23 cellular contexts compared by ENCODE assay signal in the genomic region with DNA sequence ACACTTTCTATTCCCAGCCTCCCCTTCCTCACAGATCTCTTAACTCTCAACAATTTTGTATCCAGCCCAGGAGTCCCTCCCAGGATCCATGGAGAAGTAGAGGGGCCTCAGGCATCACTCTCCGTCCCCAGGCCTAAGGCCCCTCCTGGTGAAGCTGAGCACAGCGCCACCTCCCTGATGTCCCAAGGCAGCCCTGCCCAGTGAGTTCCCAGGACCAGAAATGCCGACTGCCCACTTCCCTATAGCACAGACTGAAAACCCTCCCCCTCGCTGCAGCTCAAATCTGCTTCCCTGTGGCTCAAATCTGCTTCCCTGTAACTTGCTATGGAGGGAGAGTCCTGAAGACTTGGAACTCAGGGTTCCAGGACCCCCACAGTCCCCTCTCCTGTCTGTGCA. TPM values are rescaled to one million over a fixed set of nuclear protein-coding genes. Genes with fewer than 3 reads are reported as not detected.
DNase-seq lines count a peak whose midpoint lies in the region; ATAC-seq and TF ChIP-seq lines count a peak whose summit lies in the region.
"Had no signal": no experiment of that assay in that cellular context is flagged by ENCODE, and none has a peak within 500 bp of the region (broad histone marks: within the 10 kb centered on the region; RNA-seq: fewer than 3 reads in every experiment).

No MANE protein-coding gene starts in this region.

- no peak overlapping the region for H3K4me3 ChIP-seq in HEK293 (ENCODE audit: low read depth, low read length)
- no peak overlapping the region for H3K4me3 ChIP-seq in OCI-LY3 (ENCODE audit: low read length)
- H3K4me3 ChIP-seq: body of pancreas, dorsolateral prefrontal cortex, esophagus muscularis mucosa, skin epidermis had no signal

- DNase-seq in Ammon's horn (ENCODE audit: low spot score) (peak; percentile 52), dermis blood vessel endothelial cell (peak; percentile 11), left cardiac atrium (no peak)
- DNase-seq: activated CD4-positive, alpha-beta memory T cell treated with anti-CD3 and anti-CD28 coated beads, Interleukin-2, amount 10 ng/mL, durations not matched to agents 7 days and 5 days; activated naive CD8-positive, alpha-beta T cell treated with anti-CD3 and anti-CD28 coated beads for 36 hours; activated T-cell treated with anti-CD3 and anti-CD28 coated beads, Interleukin-2, amount 50 U/mL, for 4 hours; body of pancreas; GOT3; immature natural killer cell; natural killer cell; NCI-H1436; NK-92 treated with Interleukin-12 subunit alpha and Interleukin-12 subunit beta, amount 100 ng/mL, for 24 hours; SHP77 treated with DMSO at 0.1 percent for 48 hours; stimulated activated CD4-positive, alpha-beta T cell treated with anti-CD3 and anti-CD28 coated beads, Interleukin-4, amount 100 ng/mL, for 4 hours; stimulated activated CD8-positive, alpha-beta memory T cell treated with anti-CD3 and anti-CD28 coated beads, Interleukin-4, amount 100 ng/mL, for 48 hours had no signal

- H3K36me3 ChIP-seq in HEK293 (ENCODE audit: control insufficient read depth in 2 of 2, insufficient read depth in 1 of 2, low read length in 2 of 2) = no peaks in the 10 kb centered on the region
- no peaks in the 10 kb centered on the region for H3K36me3 ChIP-seq in OCI-LY3 (replicated peaks; ENCODE audit: low read depth, low read length)
- H3K36me3 ChIP-seq: esophagus muscularis mucosa had no signal

- H3K27me3 ChIP-seq in OCI-LY3 (ENCODE audit: low read depth, low read length) = no peaks in the 10 kb centered on the region
- H3K27me3 ChIP-seq: body of pancreas, dorsolateral prefrontal cortex had no signal

- H3K4me1 ChIP-seq in HEK293 (ENCODE audit: control insufficient read depth, insufficient read depth, low read length) = no peaks in the 10 kb centered on the region
- peaks cover 4% of the 10 kb centered on the region for H3K4me1 ChIP-seq in OCI-LY3 (ENCODE audit: low read length)

- no peak overlapping the region for H3K9ac ChIP-seq in OCI-LY3 (ENCODE audit: low read length)

- POLR2A ChIA-PET in HEK293 (lab: Yijun Ruan, JAX) = no interaction called here

- H4K20me1 ChIP-seq in OCI-LY3 (ENCODE audit: insufficient read depth, low read length) = no peaks in the 10 kb centered on the region

- CTCF ChIA-PET in HEK293 (lab: Yijun Ruan, JAX) = no interaction called here

- no peak overlapping the region for H3K4me2 ChIP-seq in OCI-LY3 (ENCODE audit: low read length)

- no peak overlapping the region for H3K27ac ChIP-seq in HEK293 (ENCODE audit: extremely low read depth, low read depth, low read length)
- no peak overlapping the region for H3K27ac ChIP-seq in OCI-LY3 (ENCODE audit: low read length)
- H3K27ac ChIP-seq: body of pancreas, esophagus muscularis mucosa, skin epidermis had no signal

- intact Hi-C loops in left cardiac atrium (cut with DNase I) = loop anchor here in 1 of 2 donors (10.0 kb wide), 1 partner anchor 328 kb away; no protein-coding TSS in a partner anchor

- ATAC-seq in HG02610 (IDR thresholded peaks at IDR 0.05; ENCODE audit: unreplicated experiment) = no peak
- no peak for ATAC-seq in left cardiac atrium
- no peak for ATAC-seq in HG02678 (IDR thresholded peaks at IDR 0.05; ENCODE audit: unreplicated experiment)
- no peak for ATAC-seq in GM18909 (IDR thresholded peaks at IDR 0.05; ENCODE audit: poor library complexity, unreplicated experiment)
- ATAC-seq: activated T-cell treated with anti-CD3 and anti-CD28 coated beads, Interleukin-2, amount 50 U/mL, for 4 hours; body of pancreas; natural killer cell had no signal

- H3K9me3 ChIP-seq in HEK293 (ENCODE audit: control insufficient read depth, insufficient read depth, low read depth, low read length) (no peaks in the 10 kb centered on the region), OCI-LY3 (ENCODE audit: insufficient read depth, low read length) (no peaks in the 10 kb centered on the region)
- H3K9me3 ChIP-seq: body of pancreas, esophagus muscularis mucosa had no signal

- no peaks in the 10 kb centered on the region for H3K79me2 ChIP-seq in OCI-LY3 (ENCODE audit: low read length)

- H2AFZ ChIP-seq in OCI-LY3 (ENCODE audit: low read depth, low read length) = no peak overlapping the region

- no peak for TF ChIP-seq CTCF in HEK293 (tag by site-specific recombination; IDR thresholded peaks at IDR 0.05)
- TF ChIP-seq CTCF in OCI-LY3 (IDR thresholded peaks at IDR 0.05; ENCODE audit: low read depth, low read length) = 0 out of 2 replicates have a peak, but pooled peaks have one; percentile 6

TF ChIP-seq in HEK293, 187 proteins besides CTCF, POLR2A, EP300 and RAD21:
- TF ChIP-seq ZNF555 (tag by site-specific recombination; conservative IDR thresholded peaks at IDR 0.05) = no peak
- no peak for TF ChIP-seq KLF8 (tag by site-specific recombination; IDR thresholded peaks at IDR 0.05)
- TF ChIP-seq ZIC2 (tag by site-specific recombination; IDR thresholded peaks at IDR 0.05) = 0 out of 2 replicates have a peak, but pooled peaks have one; percentile 4

RNA-seq across cellular contexts. Expression of a gene that starts 35.6 kb away (rescaled TPM):
- 77.9 and 93.4 TPM in 2 replicates for total RNA-seq in dermis blood vessel endothelial cell
- total RNA-seq in left cardiac atrium = 10 to 100 TPM; 51.5 to 62.1 TPM

RNA-seq across cellular contexts. Expression of a gene that starts 47.1 kb away (rescaled TPM):
- total RNA-seq in dermis blood vessel endothelial cell = 0.23 TPM in 1 of 2 replicates, not detected in the other
- 1 to 10 TPM; 3.1 to 5.6 TPM for total RNA-seq in left cardiac atrium
- total RNA-seq: activated CD4-positive, alpha-beta memory T cell treated with anti-CD3 and anti-CD28 coated beads, Interleukin-2, amount 10 ng/mL, durations not matched to agents 7 days and 5 days; natural killer cell had no signal
